In the genomic region with DNA sequence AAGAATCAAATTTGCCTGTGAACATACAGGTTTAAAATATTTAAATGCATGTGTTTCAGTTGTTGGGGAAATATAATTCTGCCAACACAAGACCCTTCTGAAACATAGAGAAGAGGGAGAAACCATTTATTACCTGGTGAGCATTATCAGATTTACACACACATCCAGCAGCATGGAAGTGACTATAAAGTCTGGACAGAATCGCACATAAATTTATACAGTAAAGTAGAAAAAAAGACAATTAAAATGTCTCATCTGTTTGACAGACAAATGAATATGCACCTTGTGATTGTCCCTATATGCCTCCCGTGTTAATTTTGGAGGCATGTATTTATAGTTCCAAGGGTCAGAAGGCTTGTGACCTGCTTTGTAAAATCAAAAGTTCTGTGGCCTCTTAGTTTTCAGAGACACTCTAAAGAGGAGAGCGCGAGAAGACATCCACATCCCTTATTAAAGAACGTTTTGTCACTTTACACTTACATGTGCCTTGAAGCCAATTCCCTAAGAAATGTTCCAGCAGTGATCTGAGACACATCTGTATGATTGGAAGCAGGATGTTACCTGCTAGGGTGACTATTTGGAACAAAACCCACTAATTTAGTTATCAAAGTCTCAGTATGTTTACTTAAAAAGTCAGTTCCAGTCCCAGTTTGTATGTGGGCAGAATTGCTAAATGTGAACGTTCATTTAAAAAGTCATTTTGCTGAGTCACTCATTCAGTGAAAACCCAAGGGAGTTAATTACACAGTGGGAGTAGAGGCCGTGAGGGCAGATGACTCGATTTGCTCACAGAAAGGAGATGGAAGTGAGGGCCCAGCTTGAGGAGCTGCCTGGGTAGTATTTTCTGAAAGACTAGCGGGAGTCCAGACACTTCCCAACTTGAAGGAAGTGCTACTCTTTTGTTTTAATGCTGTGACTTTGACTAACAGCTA, we compare ENCODE assay signal across 1 cellular context.
A peak's percentile ranks its signal among the peaks of the same experiment; 100 is the strongest.
TF ChIP-seq lines count a peak whose summit lies in the region.

No MANE protein-coding gene starts in this region.

TF ChIP-seq in GM12878, 131 proteins besides CTCF, POLR2A, EP300 and RAD21 (continues in another document):
- TF ChIP-seq, protein P1, sequence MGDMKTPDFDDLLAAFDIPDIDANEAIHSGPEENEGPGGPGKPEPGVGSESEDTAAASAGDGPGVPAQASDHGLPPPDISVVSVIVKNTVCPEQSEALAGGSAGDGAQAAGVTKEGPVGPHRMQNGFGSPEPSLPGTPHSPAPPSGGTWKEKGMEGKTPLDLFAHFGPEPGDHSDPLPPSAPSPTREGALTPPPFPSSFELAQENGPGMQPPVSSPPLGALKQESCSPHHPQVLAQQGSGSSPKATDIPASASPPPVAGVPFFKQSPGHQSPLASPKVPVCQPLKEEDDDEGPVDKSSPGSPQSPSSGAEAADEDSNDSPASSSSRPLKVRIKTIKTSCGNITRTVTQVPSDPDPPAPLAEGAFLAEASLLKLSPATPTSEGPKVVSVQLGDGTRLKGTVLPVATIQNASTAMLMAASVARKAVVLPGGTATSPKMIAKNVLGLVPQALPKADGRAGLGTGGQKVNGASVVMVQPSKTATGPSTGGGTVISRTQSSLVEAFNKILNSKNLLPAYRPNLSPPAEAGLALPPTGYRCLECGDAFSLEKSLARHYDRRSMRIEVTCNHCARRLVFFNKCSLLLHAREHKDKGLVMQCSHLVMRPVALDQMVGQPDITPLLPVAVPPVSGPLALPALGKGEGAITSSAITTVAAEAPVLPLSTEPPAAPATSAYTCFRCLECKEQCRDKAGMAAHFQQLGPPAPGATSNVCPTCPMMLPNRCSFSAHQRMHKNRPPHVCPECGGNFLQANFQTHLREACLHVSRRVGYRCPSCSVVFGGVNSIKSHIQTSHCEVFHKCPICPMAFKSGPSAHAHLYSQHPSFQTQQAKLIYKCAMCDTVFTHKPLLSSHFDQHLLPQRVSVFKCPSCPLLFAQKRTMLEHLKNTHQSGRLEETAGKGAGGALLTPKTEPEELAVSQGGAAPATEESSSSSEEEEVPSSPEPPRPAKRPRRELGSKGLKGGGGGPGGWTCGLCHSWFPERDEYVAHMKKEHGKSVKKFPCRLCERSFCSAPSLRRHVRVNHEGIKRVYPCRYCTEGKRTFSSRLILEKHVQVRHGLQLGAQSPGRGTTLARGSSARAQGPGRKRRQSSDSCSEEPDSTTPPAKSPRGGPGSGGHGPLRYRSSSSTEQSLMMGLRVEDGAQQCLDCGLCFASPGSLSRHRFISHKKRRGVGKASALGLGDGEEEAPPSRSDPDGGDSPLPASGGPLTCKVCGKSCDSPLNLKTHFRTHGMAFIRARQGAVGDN (IDR thresholded peaks at IDR 0.05): peak; percentile 88
- TF ChIP-seq SRF (IDR thresholded peaks at IDR 0.05; ENCODE audit: low read depth in 2 of 2, low read length in 2 of 2): no peak
- TF ChIP-seq, protein P2, sequence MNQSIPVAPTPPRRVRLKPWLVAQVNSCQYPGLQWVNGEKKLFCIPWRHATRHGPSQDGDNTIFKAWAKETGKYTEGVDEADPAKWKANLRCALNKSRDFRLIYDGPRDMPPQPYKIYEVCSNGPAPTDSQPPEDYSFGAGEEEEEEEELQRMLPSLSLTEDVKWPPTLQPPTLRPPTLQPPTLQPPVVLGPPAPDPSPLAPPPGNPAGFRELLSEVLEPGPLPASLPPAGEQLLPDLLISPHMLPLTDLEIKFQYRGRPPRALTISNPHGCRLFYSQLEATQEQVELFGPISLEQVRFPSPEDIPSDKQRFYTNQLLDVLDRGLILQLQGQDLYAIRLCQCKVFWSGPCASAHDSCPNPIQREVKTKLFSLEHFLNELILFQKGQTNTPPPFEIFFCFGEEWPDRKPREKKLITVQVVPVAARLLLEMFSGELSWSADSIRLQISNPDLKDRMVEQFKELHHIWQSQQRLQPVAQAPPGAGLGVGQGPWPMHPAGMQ (IDR thresholded peaks at IDR 0.05; ENCODE audit: borderline replicate concordance): no peak
- no peak for TF ChIP-seq SREBF1 (IDR thresholded peaks at IDR 0.05; ENCODE audit: low read length)
- TF ChIP-seq PAX8 (IDR thresholded peaks at IDR 0.05): no peak; the same call in 1 of the 2 replicates
- TF ChIP-seq ZBTB40 (IDR thresholded peaks at IDR 0.05; ENCODE audit: borderline replicate concordance): no peak; the same call in 1 of the 2 replicates
- no peak for TF ChIP-seq ZSCAN29 (IDR thresholded peaks at IDR 0.05)
- TF ChIP-seq BHLHE40 (IDR thresholded peaks at IDR 0.05; ENCODE audit: borderline replicate concordance in 1 of 2, low read depth in 2 of 2, low read length in 1 of 2): peak; percentile 7 to 22; a peak in 1 of 4 replicates
- TF ChIP-seq JUND (IDR thresholded peaks at IDR 0.05; ENCODE audit: low read depth, low read length): no peak
- TF ChIP-seq CBFB (IDR thresholded peaks at IDR 0.05; ENCODE audit: low read depth): no peak
- TF ChIP-seq SIN3A (IDR thresholded peaks at IDR 0.05; ENCODE audit: low read depth, low read length): no peak
- TF ChIP-seq YY1 (IDR thresholded peaks at IDR 0.05; ENCODE audit: low read depth, low read length): no peak
- no peak for TF ChIP-seq HCFC1 (IDR thresholded peaks at IDR 0.05; ENCODE audit: low read length)
- no peak for TF ChIP-seq ELK1 (IDR thresholded peaks at IDR 0.05; ENCODE audit: low read depth, low read length)
- TF ChIP-seq, protein P3, sequence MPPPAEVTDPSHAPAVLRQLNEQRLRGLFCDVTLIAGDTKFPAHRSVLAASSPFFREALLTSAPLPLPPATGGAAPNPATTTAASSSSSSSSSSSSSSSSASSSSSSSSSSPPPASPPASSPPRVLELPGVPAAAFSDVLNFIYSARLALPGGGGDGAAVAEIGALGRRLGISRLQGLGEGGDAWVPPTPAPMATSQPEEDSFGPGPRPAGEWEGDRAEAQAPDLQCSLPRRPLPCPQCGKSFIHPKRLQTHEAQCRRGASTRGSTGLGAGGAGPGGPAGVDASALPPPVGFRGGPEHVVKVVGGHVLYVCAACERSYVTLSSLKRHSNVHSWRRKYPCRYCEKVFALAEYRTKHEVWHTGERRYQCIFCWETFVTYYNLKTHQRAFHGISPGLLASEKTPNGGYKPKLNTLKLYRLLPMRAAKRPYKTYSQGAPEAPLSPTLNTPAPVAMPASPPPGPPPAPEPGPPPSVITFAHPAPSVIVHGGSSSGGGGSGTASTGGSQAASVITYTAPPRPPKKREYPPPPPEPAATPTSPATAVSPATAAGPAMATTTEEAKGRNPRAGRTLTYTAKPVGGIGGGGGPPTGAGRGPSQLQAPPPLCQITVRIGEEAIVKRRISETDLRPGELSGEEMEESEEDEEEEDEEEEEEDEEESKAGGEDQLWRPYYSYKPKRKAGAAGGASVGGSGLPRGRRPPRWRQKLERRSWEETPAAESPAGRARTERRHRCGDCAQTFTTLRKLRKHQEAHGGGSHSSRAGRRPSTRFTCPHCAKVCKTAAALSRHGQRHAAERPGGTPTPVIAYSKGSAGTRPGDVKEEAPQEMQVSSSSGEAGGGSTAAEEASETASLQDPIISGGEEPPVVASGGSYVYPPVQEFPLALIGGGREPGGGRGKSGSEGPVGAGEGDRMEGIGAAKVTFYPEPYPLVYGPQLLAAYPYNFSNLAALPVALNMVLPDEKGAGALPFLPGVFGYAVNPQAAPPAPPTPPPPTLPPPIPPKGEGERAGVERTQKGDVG (CRISPR knock-in tag; IDR thresholded peaks at IDR 0.05): no peak
- TF ChIP-seq POLR2AphosphoS5 (IDR thresholded peaks at IDR 0.05; ENCODE audit: low read length): no peak
- TF ChIP-seq NBN (IDR thresholded peaks at IDR 0.05): peak; percentile 72; the same call in 1 of the 2 replicates
- TF ChIP-seq KAT2A (conservative IDR thresholded peaks at IDR 0.05; ENCODE audit: control insufficient read depth, low read depth, low read length): no peak
- TF ChIP-seq YBX1 (IDR thresholded peaks at IDR 0.05): no peak
- TF ChIP-seq TAF1 (IDR thresholded peaks at IDR 0.05; ENCODE audit: borderline replicate concordance, low read depth, low read length): no peak
- TF ChIP-seq BCL11A (IDR thresholded peaks at IDR 0.05; ENCODE audit: low read depth, low read length): peak; percentile 94
- no peak for TF ChIP-seq NR2C2 (IDR thresholded peaks at IDR 0.05; ENCODE audit: borderline replicate concordance, control insufficient read depth, insufficient read length, low read depth)
- TF ChIP-seq SMARCA5 (IDR thresholded peaks at IDR 0.05): 0 out of 2 replicates have a peak, but pooled peaks have one; percentile 54
- TF ChIP-seq JUNB (IDR thresholded peaks at IDR 0.05): peak; percentile 23; the same call in 1 of the 2 replicates
- TF ChIP-seq, protein P4, sequence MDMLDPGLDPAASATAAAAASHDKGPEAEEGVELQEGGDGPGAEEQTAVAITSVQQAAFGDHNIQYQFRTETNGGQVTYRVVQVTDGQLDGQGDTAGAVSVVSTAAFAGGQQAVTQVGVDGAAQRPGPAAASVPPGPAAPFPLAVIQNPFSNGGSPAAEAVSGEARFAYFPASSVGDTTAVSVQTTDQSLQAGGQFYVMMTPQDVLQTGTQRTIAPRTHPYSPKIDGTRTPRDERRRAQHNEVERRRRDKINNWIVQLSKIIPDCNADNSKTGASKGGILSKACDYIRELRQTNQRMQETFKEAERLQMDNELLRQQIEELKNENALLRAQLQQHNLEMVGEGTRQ (IDR thresholded peaks at IDR 0.05; ENCODE audit: borderline replicate concordance, low read depth, low read length): no peak
- TF ChIP-seq ZNF24 (IDR thresholded peaks at IDR 0.05): peak; percentile 73; the same call in 1 of the 2 replicates
- TF ChIP-seq, protein P5, sequence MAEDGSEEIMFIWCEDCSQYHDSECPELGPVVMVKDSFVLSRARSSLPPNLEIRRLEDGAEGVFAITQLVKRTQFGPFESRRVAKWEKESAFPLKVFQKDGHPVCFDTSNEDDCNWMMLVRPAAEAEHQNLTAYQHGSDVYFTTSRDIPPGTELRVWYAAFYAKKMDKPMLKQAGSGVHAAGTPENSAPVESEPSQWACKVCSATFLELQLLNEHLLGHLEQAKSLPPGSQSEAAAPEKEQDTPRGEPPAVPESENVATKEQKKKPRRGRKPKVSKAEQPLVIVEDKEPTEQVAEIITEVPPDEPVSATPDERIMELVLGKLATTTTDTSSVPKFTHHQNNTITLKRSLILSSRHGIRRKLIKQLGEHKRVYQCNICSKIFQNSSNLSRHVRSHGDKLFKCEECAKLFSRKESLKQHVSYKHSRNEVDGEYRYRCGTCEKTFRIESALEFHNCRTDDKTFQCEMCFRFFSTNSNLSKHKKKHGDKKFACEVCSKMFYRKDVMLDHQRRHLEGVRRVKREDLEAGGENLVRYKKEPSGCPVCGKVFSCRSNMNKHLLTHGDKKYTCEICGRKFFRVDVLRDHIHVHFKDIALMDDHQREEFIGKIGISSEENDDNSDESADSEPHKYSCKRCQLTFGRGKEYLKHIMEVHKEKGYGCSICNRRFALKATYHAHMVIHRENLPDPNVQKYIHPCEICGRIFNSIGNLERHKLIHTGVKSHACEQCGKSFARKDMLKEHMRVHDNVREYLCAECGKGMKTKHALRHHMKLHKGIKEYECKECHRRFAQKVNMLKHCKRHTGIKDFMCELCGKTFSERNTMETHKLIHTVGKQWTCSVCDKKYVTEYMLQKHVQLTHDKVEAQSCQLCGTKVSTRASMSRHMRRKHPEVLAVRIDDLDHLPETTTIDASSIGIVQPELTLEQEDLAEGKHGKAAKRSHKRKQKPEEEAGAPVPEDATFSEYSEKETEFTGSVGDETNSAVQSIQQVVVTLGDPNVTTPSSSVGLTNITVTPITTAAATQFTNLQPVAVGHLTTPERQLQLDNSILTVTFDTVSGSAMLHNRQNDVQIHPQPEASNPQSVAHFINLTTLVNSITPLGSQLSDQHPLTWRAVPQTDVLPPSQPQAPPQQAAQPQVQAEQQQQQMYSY (CRISPR knock-in tag; IDR thresholded peaks at IDR 0.05): no peak
- no peak for TF ChIP-seq RAD51 (IDR thresholded peaks at IDR 0.05)
- TF ChIP-seq SUZ12 (IDR thresholded peaks at IDR 0.05; ENCODE audit: unreplicated experiment): no peak
- TF ChIP-seq CBX3 (IDR thresholded peaks at IDR 0.05; ENCODE audit: borderline replicate concordance, low read depth): no peak
- TF ChIP-seq, protein P6, sequence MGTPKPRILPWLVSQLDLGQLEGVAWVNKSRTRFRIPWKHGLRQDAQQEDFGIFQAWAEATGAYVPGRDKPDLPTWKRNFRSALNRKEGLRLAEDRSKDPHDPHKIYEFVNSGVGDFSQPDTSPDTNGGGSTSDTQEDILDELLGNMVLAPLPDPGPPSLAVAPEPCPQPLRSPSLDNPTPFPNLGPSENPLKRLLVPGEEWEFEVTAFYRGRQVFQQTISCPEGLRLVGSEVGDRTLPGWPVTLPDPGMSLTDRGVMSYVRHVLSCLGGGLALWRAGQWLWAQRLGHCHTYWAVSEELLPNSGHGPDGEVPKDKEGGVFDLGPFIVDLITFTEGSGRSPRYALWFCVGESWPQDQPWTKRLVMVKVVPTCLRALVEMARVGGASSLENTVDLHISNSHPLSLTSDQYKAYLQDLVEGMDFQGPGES (IDR thresholded peaks at IDR 0.05): no peak
